ENCODE assay signal across 22 cellular contexts in the genomic region with DNA sequence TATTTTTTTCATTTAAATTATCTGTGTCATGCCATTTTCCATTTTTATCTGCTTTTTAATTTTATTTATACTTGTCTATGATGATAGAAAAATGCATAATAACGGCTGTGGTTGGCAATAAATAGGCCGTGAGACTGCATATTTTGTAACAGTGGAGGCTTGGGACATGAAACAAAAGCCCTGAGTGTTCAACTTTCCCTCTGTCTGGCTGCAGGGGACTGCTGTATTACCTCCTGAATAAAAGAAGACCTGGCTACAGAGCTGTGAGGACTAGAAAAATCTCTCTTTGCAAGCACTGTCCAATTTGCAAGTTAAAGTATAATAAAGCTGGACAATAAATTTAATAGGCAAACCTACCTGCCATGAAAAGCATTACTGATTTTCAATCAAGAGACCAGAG.
"Had no signal": no experiment of that assay in that cellular context is flagged by ENCODE, and none has a peak within 500 bp of the region (broad histone marks: within the 10 kb centered on the region; RNA-seq: fewer than 3 reads in every experiment).

No MANE protein-coding gene starts in this region.

- H3K36me3 ChIP-seq: breast epithelium, esophagus muscularis mucosa, heart right ventricle, neutrophil, ovary, right atrium auricular region, upper lobe of right lung had no signal

- H3K27ac ChIP-seq: breast epithelium, dorsolateral prefrontal cortex, esophagus muscularis mucosa, heart right ventricle, neutrophil, ovary, psoas muscle, right atrium auricular region, upper lobe of right lung had no signal

- H3K9me3 ChIP-seq: breast epithelium, esophagus muscularis mucosa, neutrophil, ovary, psoas muscle, right atrium auricular region, upper lobe of right lung had no signal

- H3K4me1 ChIP-seq: breast epithelium, esophagus muscularis mucosa, heart right ventricle, psoas muscle, right atrium auricular region, upper lobe of right lung had no signal

- H3K4me3 Mint-ChIP-seq: activated CD8-positive, alpha-beta T cell treated with anti-CD3 and anti-CD28 coated beads, Interleukin-2, amount 10 ng/mL, durations not matched to agents 7 days and 5 days; activated naive CD8-positive, alpha-beta T cell; central memory CD8-positive, alpha-beta T cell; effector memory CD8-positive, alpha-beta T cell; memory B cell; nephron had no signal

- ATAC-seq: activated CD8-positive, alpha-beta T cell treated with anti-CD3 and anti-CD28 coated beads, Interleukin-2, amount 10 ng/mL, durations not matched to agents 7 days and 5 days; effector memory CD8-positive, alpha-beta T cell; heart right ventricle; left colon; psoas muscle; stimulated activated naive CD8-positive, alpha-beta T cell treated with anti-CD3 and anti-CD28 coated beads, Interleukin-15, Interleukin-2, amounts not matched to agents 100 U/mL and 50 U/mL, for 24 hours; upper lobe of right lung had no signal

- H3K36me3 Mint-ChIP-seq: activated naive CD8-positive, alpha-beta T cell; memory B cell had no signal

- H3K4me3 ChIP-seq: breast epithelium, dorsolateral prefrontal cortex, esophagus muscularis mucosa, heart right ventricle, ovary, psoas muscle, right atrium auricular region, upper lobe of right lung had no signal

- H3K27ac Mint-ChIP-seq: activated CD8-positive, alpha-beta T cell treated with anti-CD3 and anti-CD28 coated beads, Interleukin-2, amount 10 ng/mL, durations not matched to agents 7 days and 5 days; activated naive CD8-positive, alpha-beta T cell; effector memory CD8-positive, alpha-beta T cell; memory B cell; nephron had no signal

- H3K27me3 Mint-ChIP-seq: activated naive CD8-positive, alpha-beta T cell; central memory CD8-positive, alpha-beta T cell; effector memory CD8-positive, alpha-beta T cell; memory B cell had no signal

- DNase-seq: activated CD4-positive, alpha-beta T cell treated with anti-CD3 and anti-CD28 coated beads for 1 hour; activated CD4-positive, alpha-beta T cell treated with anti-CD3 and anti-CD28 coated beads, Interleukin-2, amount 50 U/mL, for 1 hour; activated CD8-positive, alpha-beta T cell treated with anti-CD3 and anti-CD28 coated beads, Interleukin-2, amount 10 ng/mL, durations not matched to agents 7 days and 5 days; activated T-cell treated with anti-CD3 and anti-CD28 coated beads, Interleukin-2, amount 50 U/mL, for 1 hour; dorsolateral prefrontal cortex; effector memory CD8-positive, alpha-beta T cell; heart right ventricle; left colon; ovary; psoas muscle; stimulated activated CD4-positive, alpha-beta T cell treated with anti-CD3 and anti-CD28 coated beads, Interleukin-12 subunit alpha, Interleukin-12 subunit beta, amount 100 ng/mL, for 4 hours; stimulated activated CD4-positive, alpha-beta T cell treated with anti-CD3 and anti-CD28 coated beads, Interleukin-4, amount 100 ng/mL, for 4 hours; stimulated activated naive CD8-positive, alpha-beta T cell treated with anti-CD3 and anti-CD28 coated beads, Interleukin-15, Interleukin-2, amounts not matched to agents 100 U/mL and 50 U/mL, for 24 hours; upper lobe of right lung had no signal

- H3K4me1 Mint-ChIP-seq: central memory CD8-positive, alpha-beta T cell; memory B cell; nephron had no signal

- H3K27me3 ChIP-seq: esophagus muscularis mucosa, heart right ventricle, neutrophil, ovary, upper lobe of right lung had no signal
